10 cellular contexts compared by ENCODE assay signal in the genomic region with DNA sequence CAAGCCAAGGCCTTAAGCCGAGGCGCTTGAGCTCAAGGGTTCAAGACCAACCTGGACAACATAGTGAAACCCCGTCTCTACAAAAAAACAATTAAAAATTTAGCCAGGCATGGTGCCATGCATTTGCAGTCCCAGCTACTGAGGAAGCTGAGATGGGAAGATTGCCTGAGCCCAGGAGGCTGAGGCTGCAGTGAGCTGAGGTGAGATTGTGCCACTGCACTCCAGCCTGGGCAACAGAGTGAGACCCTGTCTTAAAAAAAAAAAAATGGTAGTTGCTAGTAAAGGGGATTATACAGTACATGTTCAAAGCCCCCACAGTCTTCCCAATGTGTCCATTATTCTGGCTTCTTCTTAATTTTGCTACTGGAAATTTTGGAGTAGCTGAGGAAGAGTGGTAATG. TPM values are rescaled to one million over a fixed set of nuclear protein-coding genes. Genes with fewer than 3 reads are reported as not detected.
"Had no signal": no experiment of that assay in that cellular context is flagged by ENCODE, and none has a peak within 500 bp of the region (broad histone marks: within the 10 kb centered on the region; RNA-seq: fewer than 3 reads in every experiment).

No MANE protein-coding gene starts in this region.

- DNase-seq: H9, HCEC 1CT, HFFc6, IMR-90 had no signal

- FAIRE-seq: H1, H54, HTR-8/SVneo, K562 had no signal

- H3K9me3 Mint-ChIP-seq: GM23338, HFFc6 had no signal

- H3K27ac Mint-ChIP-seq: GM23338, H9, HFFc6 had no signal

- H3K4me3 ChIP-seq: GM23338, K562 had no signal

- ATAC-seq: GM23338, K562 had no signal

- H3K4me3 Mint-ChIP-seq: GM23338, H9, HFFc6 had no signal

RNA-seq across cellular contexts. Expression of a gene that starts 24.1 kb away (rescaled TPM):
- total RNA-seq: GM23338, H1, H9, HFFc6, HT-29, IMR-90, K562 had no signal
- polyA plus RNA-seq: GM23338, IMR-90, K562 had no signal

RNA-seq across cellular contexts. Expression of a gene that starts 49.4 kb away (rescaled TPM):
- total RNA-seq: GM23338, K562 had no signal
- polyA plus RNA-seq: K562 had no signal
